In genomic region chr1:212783976-212784375, GRCh38 we compare ENCODE assay signal across 18 cellular contexts. TPM values are rescaled to one million over a fixed set of nuclear protein-coding genes. Genes with fewer than 3 reads are reported as not detected.
DNase-seq lines count a peak whose midpoint lies in the region; ATAC-seq, FAIRE-seq and TF ChIP-seq lines count a peak whose summit lies in the region.
"Had no signal": no experiment of that assay in that cellular context is flagged by ENCODE, and none has a peak within 500 bp of the region (broad histone marks: within the 10 kb centered on the region; RNA-seq: fewer than 3 reads in every experiment).

No MANE protein-coding gene starts in this region.

- FAIRE-seq in endothelial cell of umbilical vein (lab: Jason Lieb, UNC), result no peak
- FAIRE-seq: GM12878, H1 had no signal

- H3K9ac ChIP-seq in endothelial cell of umbilical vein (replicated peaks; ENCODE audit: extremely low read depth, insufficient read depth, low read length), result no peak overlapping the region
- H3K9ac ChIP-seq: BLaER1 had no signal

- H3K4me1 ChIP-seq in endothelial cell of umbilical vein (ENCODE audit: control insufficient read depth, extremely low read depth, insufficient read depth, low read length), result peaks cover 15% of the 10 kb centered on the region

- H3K27ac Mint-ChIP-seq in activated CD4-positive, alpha-beta memory T cell treated with anti-CD3 and anti-CD28 coated beads for 36 hours, result peak overlapping the region; percentile 59
- H3K27ac Mint-ChIP-seq in activated CD4-positive, alpha-beta memory T cell treated with anti-CD3 and anti-CD28 coated beads, Interleukin-2, amount 10 ng/mL, durations not matched to agents 7 days and 5 days, result no peak overlapping the region
- H3K27ac Mint-ChIP-seq in activated T-helper 1 cell treated with anti-CD3 and anti-CD28 coated beads, Interleukin-12 subunit alpha, Interleukin-12 subunit beta, Interleukin-2, Interleukin-4 antibody, amounts not matched to agents 30 ng/mL and 10 ng/mL and 1 ng/mL, durations not matched to agents 14 hours and 24 hours and 36 hours, result peak overlapping the region; percentile 2
- H3K27ac Mint-ChIP-seq: CD8-positive, alpha-beta T cell; H9 had no signal

- no peak for TF ChIP-seq POLR2A in endothelial cell of umbilical vein (IDR thresholded peaks at IDR 0.05; ENCODE audit: low read depth, low read length)

- CTCF ChIA-PET in activated CD4-positive, alpha-beta memory T cell treated with anti-CD3 and anti-CD28 coated beads for 36 hours (lab: Charles Lee), result interaction anchor here (0.8 to 7.8 kb wide), 5 partner anchors 34 to 307 kb away, joined by 3 to 156 read pairs (median 4); no protein-coding TSS in a partner anchor
- CTCF ChIA-PET in activated CD4-positive, alpha-beta memory T cell treated with anti-CD3 and anti-CD28 coated beads, Interleukin-2, amount 10 ng/mL, durations not matched to agents 7 days and 5 days (lab: Charles Lee), result interaction anchor here (1.1 to 7.4 kb wide), 3 partner anchors 86 to 211 kb away, joined by 6 to 90 read pairs (median 7); no protein-coding TSS in a partner anchor
- CTCF ChIA-PET in GM10248 (lab: Yijun Ruan, JAX), result interaction anchor here (0.8 to 5.3 kb wide), 5 partner anchors 10 to 119 kb away, joined by 3 to 24 read pairs (median 4); no protein-coding TSS in a partner anchor
- CTCF ChIA-PET in endothelial cell of umbilical vein (lab: Charles Lee), result interaction anchor here (3.4 kb wide), 1 partner anchor 119 kb away, joined by 28 read pairs; no protein-coding TSS in a partner anchor

- dilution Hi-C loops in endothelial cell of umbilical vein (cut with MboI; ENCODE audit: extremely low pct_ligation_motif_present, low sequenced_read_pairs), result no loop called here

- intact Hi-C loops in activated CD4-positive, alpha-beta memory T cell treated with anti-CD3 and anti-CD28 coated beads for 36 hours (cut with micrococcal nuclease), result loop anchor here (5.0 kb wide), 2 partner anchors 37 to 217 kb away; no protein-coding TSS in a partner anchor
- intact Hi-C loops in activated T-helper 1 cell treated with anti-CD3 and anti-CD28 coated beads, Interleukin-12 subunit alpha, Interleukin-12 subunit beta, Interleukin-2, Interleukin-4 antibody, amounts not matched to agents 30 ng/mL and 10 ng/mL and 1 ng/mL, durations not matched to agents 14 hours and 24 hours and 36 hours (cut with micrococcal nuclease), result loop anchor here (2.0 to 5.0 kb wide), 3 partner anchors 15 to 327 kb away; partner anchors contain the start of gene ATF3
- intact Hi-C loops in endothelial cell of umbilical vein (cut with micrococcal nuclease), result loop anchor here (1.0 to 2.0 kb wide), 3 partner anchors 7 to 175 kb away; partner anchors contain the start of genes ATF3, NSL1 and TATDN3

- no peaks in the 10 kb centered on the region for H3K9me1 ChIP-seq in endothelial cell of umbilical vein (replicated peaks; ENCODE audit: control insufficient read depth, extremely low read depth, insufficient read depth, low read length)

- POLR2A ChIA-PET in activated CD4-positive, alpha-beta memory T cell treated with anti-CD3 and anti-CD28 coated beads for 36 hours (lab: Charles Lee), result no interaction called here
- POLR2A ChIA-PET in activated CD4-positive, alpha-beta memory T cell treated with anti-CD3 and anti-CD28 coated beads, Interleukin-2, amount 10 ng/mL, durations not matched to agents 7 days and 5 days (lab: Charles Lee), result no interaction called here
- POLR2A ChIA-PET in GM10248 (lab: Yijun Ruan, JAX), result no interaction called here
- POLR2A ChIA-PET in endothelial cell of umbilical vein (lab: Charles Lee), result no interaction called here

- no peak for ATAC-seq in GM21576 (IDR thresholded peaks at IDR 0.05; ENCODE audit: unreplicated experiment)
- ATAC-seq: CD8-positive, alpha-beta T cell; GM12878 had no signal

- BruUV-seq in endothelial cell of umbilical vein (replicated peaks; lab: Mats Ljungman, UMichigan), result no TSS peak

- peak; percentile 0 for TF ChIP-seq CTCF in GM10248 (IDR thresholded peaks at IDR 0.05; ENCODE audit: control extremely low read depth, extremely low read depth, low read depth, missing control alignments)
- no peak for TF ChIP-seq CTCF in endothelial cell of umbilical vein (IDR thresholded peaks at IDR 0.05; ENCODE audit: extremely low read depth in 1 of 2, insufficient read depth in 1 of 2, low read depth in 1 of 2, low read length in 2 of 2)

- no peak for DNase-seq in activated CD4-positive, alpha-beta memory T cell treated with anti-CD3 and anti-CD28 coated beads for 36 hours
- no peak for DNase-seq in activated CD4-positive, alpha-beta memory T cell treated with anti-CD3 and anti-CD28 coated beads, Interleukin-2, amount 10 ng/mL, durations not matched to agents 7 days and 5 days
- DNase-seq in GM10248 (ENCODE audit: extremely low spot score) (no peak), endothelial cell of umbilical vein (ENCODE audit: low read depth, low spot score) (no peak), NCI-H446 (lab: John Stamatoyannopoulos, UW) (no peak), UCSD-AML1 (lab: John Stamatoyannopoulos, UW; ENCODE audit: unreplicated experiment) (no peak)
- DNase-seq in activated T-helper 1 cell treated with anti-CD3 and anti-CD28 coated beads, Interleukin-12 subunit alpha, Interleukin-12 subunit beta, Interleukin-2, Interleukin-4 antibody, amounts not matched to agents 30 ng/mL and 10 ng/mL and 1 ng/mL, durations not matched to agents 14 hours and 24 hours and 36 hours (ENCODE audit: low spot score), result no peak
- DNase-seq: 8988T; Calu3; CD8-positive, alpha-beta T cell; DMS79 treated with DMSO at 0.1 percent for 48 hours; GF-D8; H9 had no signal

- no peaks in the 10 kb centered on the region for H3K27me3 Mint-ChIP-seq in activated CD4-positive, alpha-beta memory T cell treated with anti-CD3 and anti-CD28 coated beads for 36 hours
- H3K27me3 Mint-ChIP-seq in activated CD4-positive, alpha-beta memory T cell treated with anti-CD3 and anti-CD28 coated beads, Interleukin-2, amount 10 ng/mL, durations not matched to agents 7 days and 5 days, result no peaks in the 10 kb centered on the region
- no peaks in the 10 kb centered on the region for H3K27me3 Mint-ChIP-seq in activated T-helper 1 cell treated with anti-CD3 and anti-CD28 coated beads, Interleukin-12 subunit alpha, Interleukin-12 subunit beta, Interleukin-2, Interleukin-4 antibody, amounts not matched to agents 30 ng/mL and 10 ng/mL and 1 ng/mL, durations not matched to agents 14 hours and 24 hours and 36 hours (ENCODE audit: insufficient read depth)

- H3K36me3 ChIP-seq in endothelial cell of umbilical vein (ENCODE audit: control insufficient read depth in 2 of 2, extremely low read depth in 1 of 2, insufficient read depth in 2 of 2, low read length in 2 of 2), result peaks cover 0 to 6% of the 10 kb centered on the region in 2 experiments

- no peak overlapping the region for H3K4me3 ChIP-seq in endothelial cell of umbilical vein (replicated peaks in 1 of 3; ENCODE audit: insufficient read depth in 1 of 3, low read depth in 1 of 3, low read length in 3 of 3)
- H3K4me3 ChIP-seq: BLaER1, GM12878 had no signal

- H4K20me1 ChIP-seq in endothelial cell of umbilical vein (replicated peaks; ENCODE audit: control insufficient read depth, extremely low read depth, insufficient read depth, low read length), result no peaks in the 10 kb centered on the region

- no peak overlapping the region for H2AFZ ChIP-seq in endothelial cell of umbilical vein (ENCODE audit: low read depth, low read length)

- H3K27me3 ChIP-seq in endothelial cell of umbilical vein (ENCODE audit: control insufficient read depth in 2 of 2, insufficient read depth in 2 of 2, low read length in 2 of 2), result no peaks in the 10 kb centered on the region
- H3K27me3 ChIP-seq: BLaER1 had no signal

- H3K4me3 Mint-ChIP-seq in activated CD4-positive, alpha-beta memory T cell treated with anti-CD3 and anti-CD28 coated beads for 36 hours, result no peak overlapping the region
- H3K4me3 Mint-ChIP-seq in activated CD4-positive, alpha-beta memory T cell treated with anti-CD3 and anti-CD28 coated beads, Interleukin-2, amount 10 ng/mL, durations not matched to agents 7 days and 5 days, result no peak overlapping the region
- no peak overlapping the region for H3K4me3 Mint-ChIP-seq in activated T-helper 1 cell treated with anti-CD3 and anti-CD28 coated beads, Interleukin-12 subunit alpha, Interleukin-12 subunit beta, Interleukin-2, Interleukin-4 antibody, amounts not matched to agents 30 ng/mL and 10 ng/mL and 1 ng/mL, durations not matched to agents 14 hours and 24 hours and 36 hours
- H3K4me3 Mint-ChIP-seq: CD14-positive monocyte; CD8-positive, alpha-beta T cell; H9 had no signal

- no peaks in the 10 kb centered on the region for H3K9me3 ChIP-seq in endothelial cell of umbilical vein (replicated peaks; ENCODE audit: control insufficient read depth, insufficient read depth, low read length)
- H3K9me3 ChIP-seq: BLaER1 had no signal

- H3K4me1 Mint-ChIP-seq in activated CD4-positive, alpha-beta memory T cell treated with anti-CD3 and anti-CD28 coated beads for 36 hours (ENCODE audit: low read depth), result peaks cover 39% of the 10 kb centered on the region
- H3K4me1 Mint-ChIP-seq in activated CD4-positive, alpha-beta memory T cell treated with anti-CD3 and anti-CD28 coated beads, Interleukin-2, amount 10 ng/mL, durations not matched to agents 7 days and 5 days, result peaks cover 24% of the 10 kb centered on the region
- peaks cover 9% of the 10 kb centered on the region for H3K4me1 Mint-ChIP-seq in activated T-helper 1 cell treated with anti-CD3 and anti-CD28 coated beads, Interleukin-12 subunit alpha, Interleukin-12 subunit beta, Interleukin-2, Interleukin-4 antibody, amounts not matched to agents 30 ng/mL and 10 ng/mL and 1 ng/mL, durations not matched to agents 14 hours and 24 hours and 36 hours (ENCODE audit: low read depth)

- no peak overlapping the region for H3K4me2 ChIP-seq in endothelial cell of umbilical vein (ENCODE audit: insufficient read depth, low read length)
- H3K4me2 ChIP-seq: BLaER1 had no signal

- H3K27ac ChIP-seq in endothelial cell of umbilical vein (ENCODE audit: insufficient read depth, low read depth, low read length), result no peak overlapping the region
- H3K27ac ChIP-seq: BLaER1 had no signal

- H3K36me3 Mint-ChIP-seq in activated CD4-positive, alpha-beta memory T cell treated with anti-CD3 and anti-CD28 coated beads for 36 hours, result peaks cover 32% of the 10 kb centered on the region
- peaks cover 34% of the 10 kb centered on the region for H3K36me3 Mint-ChIP-seq in activated CD4-positive, alpha-beta memory T cell treated with anti-CD3 and anti-CD28 coated beads, Interleukin-2, amount 10 ng/mL, durations not matched to agents 7 days and 5 days (ENCODE audit: low read depth)
- peaks cover 27% of the 10 kb centered on the region for H3K36me3 Mint-ChIP-seq in activated T-helper 1 cell treated with anti-CD3 and anti-CD28 coated beads, Interleukin-12 subunit alpha, Interleukin-12 subunit beta, Interleukin-2, Interleukin-4 antibody, amounts not matched to agents 30 ng/mL and 10 ng/mL and 1 ng/mL, durations not matched to agents 14 hours and 24 hours and 36 hours (ENCODE audit: low read depth)

- H3K79me2 ChIP-seq in endothelial cell of umbilical vein (ENCODE audit: control insufficient read depth, insufficient read depth, low read length), result no peaks in the 10 kb centered on the region

- H3K9me3 Mint-ChIP-seq in activated CD4-positive, alpha-beta memory T cell treated with anti-CD3 and anti-CD28 coated beads for 36 hours, result no peaks in the 10 kb centered on the region
- no peaks in the 10 kb centered on the region for H3K9me3 Mint-ChIP-seq in activated CD4-positive, alpha-beta memory T cell treated with anti-CD3 and anti-CD28 coated beads, Interleukin-2, amount 10 ng/mL, durations not matched to agents 7 days and 5 days
- H3K9me3 Mint-ChIP-seq in activated T-helper 1 cell treated with anti-CD3 and anti-CD28 coated beads, Interleukin-12 subunit alpha, Interleukin-12 subunit beta, Interleukin-2, Interleukin-4 antibody, amounts not matched to agents 30 ng/mL and 10 ng/mL and 1 ng/mL, durations not matched to agents 14 hours and 24 hours and 36 hours, result no peaks in the 10 kb centered on the region
- H3K9me3 Mint-ChIP-seq: CD14-positive monocyte; CD8-positive, alpha-beta T cell had no signal

RNA-seq across cellular contexts. Expression of gene NSL1, which starts 7.6 kb away (rescaled TPM):
- 10 to 100 TPM; 39.8 to 41.8 TPM for total RNA-seq in activated CD4-positive, alpha-beta memory T cell treated with anti-CD3 and anti-CD28 coated beads for 36 hours
- 10 to 100 TPM; 36.4 to 38.1 TPM for total RNA-seq in activated CD4-positive, alpha-beta memory T cell treated with anti-CD3 and anti-CD28 coated beads, Interleukin-2, amount 10 ng/mL, durations not matched to agents 7 days and 5 days
- total RNA-seq in activated T-helper 1 cell treated with anti-CD3 and anti-CD28 coated beads, Interleukin-12 subunit alpha, Interleukin-12 subunit beta, Interleukin-2, Interleukin-4 antibody, amounts not matched to agents 30 ng/mL and 10 ng/mL and 1 ng/mL, durations not matched to agents 14 hours and 24 hours and 36 hours, result 40.2 and 44.7 TPM in 2 replicates
- total RNA-seq in endothelial cell of umbilical vein, result 27.7 and 30.2 TPM in 2 replicates
- 15.5 and 18.9 TPM in 2 replicates for polyA plus RNA-seq in endothelial cell of umbilical vein
- polyA plus RNA-seq in endothelial cell of umbilical vein (2011; cell fraction: cytosol; rRNA removed), result 28.6 and 29.4 TPM in 2 replicates
- polyA plus RNA-seq in endothelial cell of umbilical vein (2011; cell fraction: nucleus; rRNA removed), result 13.3 and 19.3 TPM in 2 replicates
- polyA plus RNA-seq in endothelial cell of umbilical vein (2012), result 16.2 and 18.9 TPM in 2 replicates
- 11.5 and 12.5 TPM in 2 replicates for polyA minus RNA-seq in endothelial cell of umbilical vein
- polyA minus RNA-seq in endothelial cell of umbilical vein (2011; cell fraction: cytosol; rRNA and poly(A)+ RNA removed), result 16.9 TPM
- 12.4 and 17.5 TPM in 2 replicates for polyA minus RNA-seq in endothelial cell of umbilical vein (2011; cell fraction: nucleus; rRNA and poly(A)+ RNA removed)

RNA-seq across cellular contexts. Expression of gene TATDN3, which starts 7.7 kb away (rescaled TPM):
- 10 to 100 TPM; 19.2 to 20.7 TPM for total RNA-seq in activated CD4-positive, alpha-beta memory T cell treated with anti-CD3 and anti-CD28 coated beads for 36 hours
- 10 to 100 TPM; 18.6 to 20.2 TPM for total RNA-seq in activated CD4-positive, alpha-beta memory T cell treated with anti-CD3 and anti-CD28 coated beads, Interleukin-2, amount 10 ng/mL, durations not matched to agents 7 days and 5 days
- 14.4 and 18.5 TPM in 2 replicates for total RNA-seq in activated T-helper 1 cell treated with anti-CD3 and anti-CD28 coated beads, Interleukin-12 subunit alpha, Interleukin-12 subunit beta, Interleukin-2, Interleukin-4 antibody, amounts not matched to agents 30 ng/mL and 10 ng/mL and 1 ng/mL, durations not matched to agents 14 hours and 24 hours and 36 hours
- total RNA-seq in endothelial cell of umbilical vein, result 7.8 and 8.0 TPM in 2 replicates
- polyA plus RNA-seq in endothelial cell of umbilical vein, result 3.5 and 4.3 TPM in 2 replicates
- 7.2 and 7.3 TPM in 2 replicates for polyA plus RNA-seq in endothelial cell of umbilical vein (2011; cell fraction: cytosol; rRNA removed)
- 6.8 and 7.9 TPM in 2 replicates for polyA plus RNA-seq in endothelial cell of umbilical vein (2011; cell fraction: nucleus; rRNA removed)
- 8.1 and 10.3 TPM in 2 replicates for polyA plus RNA-seq in endothelial cell of umbilical vein (2012)
- 2.1 and 4.2 TPM in 2 replicates for polyA minus RNA-seq in endothelial cell of umbilical vein
- 5.4 TPM for polyA minus RNA-seq in endothelial cell of umbilical vein (2011; cell fraction: cytosol; rRNA and poly(A)+ RNA removed)
- 4.0 and 4.7 TPM in 2 replicates for polyA minus RNA-seq in endothelial cell of umbilical vein (2011; cell fraction: nucleus; rRNA and poly(A)+ RNA removed)
